8 cellular contexts compared by ENCODE assay signal in the genomic region with DNA sequence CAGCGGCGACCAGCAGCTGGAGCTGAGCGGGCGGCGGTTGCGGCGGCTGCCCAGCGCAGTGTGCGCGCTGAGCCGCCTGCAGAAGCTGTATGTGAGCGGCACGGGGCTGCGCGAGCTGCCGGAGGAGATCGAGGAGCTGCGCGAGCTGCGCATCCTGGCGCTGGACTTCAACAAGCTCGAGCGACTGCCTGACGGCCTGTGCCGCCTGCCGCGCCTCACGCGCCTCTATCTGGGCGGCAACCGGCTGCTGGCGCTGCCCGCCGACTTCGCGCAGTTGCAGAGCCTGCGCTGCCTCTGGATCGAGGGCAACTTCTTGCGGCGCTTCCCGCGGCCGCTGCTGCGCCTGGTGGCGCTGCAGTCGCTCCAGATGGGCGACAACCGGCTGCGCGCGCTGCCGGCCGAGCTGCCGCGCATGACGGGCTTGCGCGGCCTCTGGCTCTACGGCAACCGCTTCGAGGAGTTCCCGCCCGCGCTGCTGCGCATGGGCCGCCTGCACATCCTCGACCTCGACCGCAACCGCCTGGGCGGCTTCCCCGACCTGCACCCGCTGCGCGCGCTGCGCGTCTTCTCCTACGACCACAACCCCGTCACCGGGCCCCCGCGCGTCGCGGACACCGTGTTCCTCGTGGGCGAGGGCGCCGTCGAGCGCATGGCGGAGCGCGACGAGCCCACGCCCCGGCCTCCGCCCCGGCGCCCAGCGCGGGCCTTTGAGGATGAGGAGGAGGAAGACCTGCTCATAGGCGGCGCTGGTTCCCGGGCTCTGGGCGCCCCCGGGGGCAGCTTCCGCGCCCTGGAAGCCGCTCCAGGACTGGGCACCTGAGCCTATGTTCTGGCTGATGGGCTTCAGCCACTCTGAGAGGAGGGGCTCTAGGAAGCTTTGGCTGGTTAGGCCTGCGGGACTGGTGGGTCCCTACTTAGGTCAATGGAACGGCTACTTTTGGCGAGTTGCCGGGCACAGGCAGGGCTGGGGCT. TPM values are rescaled to one million over a fixed set of nuclear protein-coding genes. Genes with fewer than 3 reads are reported as not detected.
A peak's percentile ranks its signal among the peaks of the same experiment; 100 is the strongest.
DNase-seq lines count a peak whose midpoint lies in the region; ATAC-seq and TF ChIP-seq lines count a peak whose summit lies in the region.

No MANE protein-coding gene starts in this region.

- DNase-seq in HT-29 (ENCODE audit: low spot score), result peak; percentile 93
- peak; percentile 91 for DNase-seq in NT2/D1 (ENCODE audit: low read depth, low spot score)
- peak; percentile 83 for DNase-seq in activated effector memory CD4-positive, alpha-beta T cell treated with anti-CD3 and anti-CD28 coated beads, Interleukin-2, amount 50 U/mL, for 16 hours
- DNase-seq in foreskin melanocyte, result peak; percentile 73
- peak in 31 of 56 donors; percentile 9 to 70 (median 43) for DNase-seq in nucleus accumbens (lab: John Stamatoyannopoulos, UW)
- DNase-seq in thyroid gland, result peak; percentile 79 to 80

- H3K9ac ChIP-seq in NT2/D1 (ENCODE audit: insufficient read length, low read depth), result peak overlapping the region; percentile 86

- peak; percentile 86 for TF ChIP-seq CTCF in 22Rv1 (IDR thresholded peaks at IDR 0.05)
- peak; percentile 29 to 83 (median 74) for TF ChIP-seq CTCF in thyroid gland (IDR thresholded peaks at IDR 0.05)

- 14 to 60% methylated on average over 1 to 26 of the region's 116 CpGs for whole genome bisulfite sequencing in thyroid gland, 2 donors

- peaks cover 50% of the 10 kb centered on the region for H3K4me1 ChIP-seq in NT2/D1 (ENCODE audit: insufficient read depth, insufficient read length)
- H3K4me1 ChIP-seq in thyroid gland, result peaks cover 13 to 20% of the 10 kb centered on the region in 2 donors

- H3K27ac ChIP-seq in 22Rv1 (peak overlapping the region; percentile 61), thyroid gland (no peak overlapping the region)

- peak; percentile 60 for ATAC-seq in GM18511 (IDR thresholded peaks at IDR 0.05; ENCODE audit: unreplicated experiment)

- TF ChIP-seq POLR2A in thyroid gland (IDR thresholded peaks at IDR 0.05), result no peak

- H3K36me3 ChIP-seq in NT2/D1 (ENCODE audit: insufficient read depth, insufficient read length, low read length) (no peaks in the 10 kb centered on the region), thyroid gland (no peaks in the 10 kb centered on the region)

- H3K27me3 ChIP-seq in NT2/D1 (ENCODE audit: insufficient read depth, insufficient read length) (peaks cover 44% of the 10 kb centered on the region), thyroid gland (peaks cover 13% of the 10 kb centered on the region)

- H3K4me3 ChIP-seq in NT2/D1 (ENCODE audit: insufficient read length, low read depth), result peak overlapping the region; percentile 48
- H3K4me3 ChIP-seq in thyroid gland (replicated peaks in 1 of 3), result peak overlapping the region in 1 of 3 donors; percentile 19

- intact Hi-C loops in thyroid gland (cut with DNase I), result loop anchor here (10.0 kb wide), 1 partner anchor 65 kb away; no protein-coding TSS in a partner anchor

- no peaks in the 10 kb centered on the region for H3K9me3 ChIP-seq in NT2/D1 (ENCODE audit: insufficient read depth, low read length)
- H3K9me3 ChIP-seq in thyroid gland, result no peaks in the 10 kb centered on the region

RNA-seq across cellular contexts. Expression of gene LRRC10B, which starts 0.8 kb away (rescaled TPM):
- total RNA-seq in HT-29 (2014; rRNA removed; shearing (Covaris generic)), result 6.3 and 7.7 TPM in 2 replicates
- 1 to 10 TPM in 1 of 4 donors, under 1 TPM in 3; 0.22 to 3.0 (median 0.66) TPM for total RNA-seq in thyroid gland

Comparison
In these comparisons a context has a peak if more than half of its experiments do, and no peak if none do; other contexts are left out.
1. DNase-seq: peak in every context shown above with its lines; median percentile 93 in HT-29; 91 in NT2/D1; 83 in activated effector memory CD4-positive, alpha-beta T cell treated with anti-CD3 and anti-CD28 coated beads, Interleukin-2, amount 50 U/mL, for 16 hours; 80 in thyroid gland; 73 in foreskin melanocyte; 43 in nucleus accumbens.